ENCODE assay signal across 25 cellular contexts in genomic region chr16:57390635-57391307, GRCh38. TPM values are rescaled to one million over a fixed set of nuclear protein-coding genes. Genes with fewer than 3 reads are reported as not detected.
DNase-seq lines count a peak whose midpoint lies in the region; ATAC-seq and TF ChIP-seq lines count a peak whose summit lies in the region.
"Had no signal": no experiment of that assay in that cellular context is flagged by ENCODE, and none has a peak within 500 bp of the region (broad histone marks: within the 10 kb centered on the region; RNA-seq: fewer than 3 reads in every experiment).

No MANE protein-coding gene starts in this region.

- peaks cover 8 to 13% of the 10 kb centered on the region in 2 donors for H3K27me3 Mint-ChIP-seq in natural killer cell treated with Interleukin-12 subunit alpha and Interleukin-12 subunit beta and Interleukin-15 and Interleukin-18, amount 100 ng/mL, for 72 hours
- H3K27me3 Mint-ChIP-seq in natural killer cell (ENCODE audit: low read depth in 2 of 2) = no peaks in the 10 kb centered on the region

- peak; percentile 15 for DNase-seq in natural killer cell treated with Interleukin-12 subunit alpha and Interleukin-12 subunit beta and Interleukin-15 and Interleukin-18, amount 100 ng/mL, for 72 hours (ENCODE audit: low spot score)
- DNase-seq in natural killer cell = no peak
- peak; percentile 93 for DNase-seq in SK-MEL-5 (ENCODE audit: low read depth, low spot score)
- DNase-seq in left ventricle myocardium inferior = no peak
- no peak for DNase-seq in NCI-H146 (lab: John Stamatoyannopoulos, UW)
- no peak for DNase-seq in DMS153 treated with DMSO at 0.1 percent for 48 hours (lab: John Stamatoyannopoulos, UW; ENCODE audit: unreplicated experiment)
- no peak for DNase-seq in BE2C
- DNase-seq: Calu3; CD8-positive, alpha-beta T cell; DMS53; EL; GF-D8; IMR-90; NCI-H1105; NCI-H2081; NCI-H446; NCI-H526; PC-9; RPMI8226; SIG-M5 had no signal

- no peaks in the 10 kb centered on the region for H3K36me3 ChIP-seq in left ventricle myocardium inferior
- H3K36me3 ChIP-seq in BE2C = no peaks in the 10 kb centered on the region
- H3K36me3 ChIP-seq: BLaER1 treated with 17β-estradiol and CSF1 and Interleukin-3, amounts not matched to agents 10 nM and 100 nM had no signal

- no peaks in the 10 kb centered on the region for H3K36me3 Mint-ChIP-seq in natural killer cell treated with Interleukin-12 subunit alpha and Interleukin-12 subunit beta and Interleukin-15 and Interleukin-18, amount 100 ng/mL, for 72 hours
- no peaks in the 10 kb centered on the region for H3K36me3 Mint-ChIP-seq in natural killer cell
- H3K36me3 Mint-ChIP-seq: CD8-positive, alpha-beta T cell had no signal

- no peak overlapping the region for H3K4me3 Mint-ChIP-seq in natural killer cell treated with Interleukin-12 subunit alpha and Interleukin-12 subunit beta and Interleukin-15 and Interleukin-18, amount 100 ng/mL, for 72 hours
- H3K4me3 Mint-ChIP-seq in natural killer cell = no peak overlapping the region
- H3K4me3 Mint-ChIP-seq: CD8-positive, alpha-beta T cell had no signal

- H3K4me1 ChIP-seq in left ventricle myocardium inferior (peaks cover 49% of the 10 kb centered on the region), BE2C (no peaks in the 10 kb centered on the region; the same call in 1 of the 2 replicates)

- H3K27me3 ChIP-seq in left ventricle myocardium inferior (ENCODE audit: low read depth) (no peaks in the 10 kb centered on the region), BE2C (no peaks in the 10 kb centered on the region)
- H3K27me3 ChIP-seq: BLaER1 treated with 17β-estradiol and CSF1 and Interleukin-3, amounts not matched to agents 10 nM and 100 nM had no signal

- no peak overlapping the region for H3K4me3 ChIP-seq in left ventricle myocardium inferior
- H3K4me3 ChIP-seq in BE2C (ENCODE audit: low read depth, low read length) = no peak overlapping the region
- H3K4me3 ChIP-seq: BLaER1 treated with 17β-estradiol and CSF1 and Interleukin-3, amounts not matched to agents 10 nM and 100 nM; PC-9 had no signal

- no peak for TF ChIP-seq CTCF in natural killer cell (IDR thresholded peaks at IDR 0.05)
- TF ChIP-seq CTCF in left ventricle myocardium inferior (IDR thresholded peaks at IDR 0.05; ENCODE audit: borderline replicate concordance) = no peak
- TF ChIP-seq CTCF in BE2C (IDR thresholded peaks at IDR 0.05; ENCODE audit: low read depth, low read length) = no peak

- H3K27ac ChIP-seq in left ventricle myocardium inferior (replicated peaks) = peak overlapping the region; percentile 53
- H3K27ac ChIP-seq: BLaER1 treated with 17β-estradiol and CSF1 and Interleukin-3, amounts not matched to agents 10 nM and 100 nM; KMS-11; PC-9 had no signal

- H3K4me1 Mint-ChIP-seq in natural killer cell treated with Interleukin-12 subunit alpha and Interleukin-12 subunit beta and Interleukin-15 and Interleukin-18, amount 100 ng/mL, for 72 hours (ENCODE audit: low read depth in 2 of 2) = peaks cover 0 to 9% of the 10 kb centered on the region in 2 donors
- no peaks in the 10 kb centered on the region for H3K4me1 Mint-ChIP-seq in natural killer cell

- H3K9me3 ChIP-seq in left ventricle myocardium inferior (replicated peaks) (no peaks in the 10 kb centered on the region), BE2C (no peaks in the 10 kb centered on the region; the same call in 1 of the 2 replicates)

- no peak for ATAC-seq in natural killer cell treated with Interleukin-12 subunit alpha and Interleukin-12 subunit beta and Interleukin-15 and Interleukin-18, amount 100 ng/mL, for 72 hours
- no peak for ATAC-seq in natural killer cell
- ATAC-seq: CD8-positive, alpha-beta T cell; HCT116; SK-N-SH treated with all-trans-retinoic acid at 6 μM for 48 hours had no signal

- H3K9me3 Mint-ChIP-seq in natural killer cell treated with Interleukin-12 subunit alpha and Interleukin-12 subunit beta and Interleukin-15 and Interleukin-18, amount 100 ng/mL, for 72 hours = no peaks in the 10 kb centered on the region
- H3K9me3 Mint-ChIP-seq in natural killer cell = no peaks in the 10 kb centered on the region
- H3K9me3 Mint-ChIP-seq: CD8-positive, alpha-beta T cell had no signal

- intact Hi-C loops in natural killer cell (cut with micrococcal nuclease) (no loop called here), left ventricle myocardium inferior (cut with micrococcal nuclease) (no loop called here)

- in situ Hi-C loops in SK-MEL-5 (cut with HindIII; ENCODE audit: low pct_unique_long_range_greater_than_20kb, low sequenced_read_pairs) = no loop called here

- H3K27ac Mint-ChIP-seq in natural killer cell treated with Interleukin-12 subunit alpha and Interleukin-12 subunit beta and Interleukin-15 and Interleukin-18, amount 100 ng/mL, for 72 hours = no peak overlapping the region
- H3K27ac Mint-ChIP-seq in natural killer cell = no peak overlapping the region
- H3K27ac Mint-ChIP-seq: CD8-positive, alpha-beta T cell had no signal

RNA-seq across cellular contexts. Expression of gene CCL17, which starts 13.8 kb away (rescaled TPM):
- total RNA-seq in natural killer cell treated with Interleukin-12 subunit alpha and Interleukin-12 subunit beta and Interleukin-15 and Interleukin-18, amount 100 ng/mL, for 72 hours = 1 to 10 TPM in 1 of 2 donors, not detected in 1; 5.6 TPM
- total RNA-seq in natural killer cell = not detected
- total RNA-seq in SK-MEL-5 (2014; rRNA removed; shearing (Covaris generic)) = 1.8 and 2.1 TPM in 2 replicates
- 0.33 and 1.4 TPM in 2 replicates for polyA plus RNA-seq in SK-MEL-5 (2015; cell fraction: cytosol; rRNA removed)
- 1.6 TPM in 1 of 2 replicates, not detected in the other for polyA plus RNA-seq in SK-MEL-5 (2015; cell fraction: nucleus; rRNA removed)
- total RNA-seq in left ventricle myocardium inferior = not detected
- polyA plus RNA-seq in BE2C (2012; ENCODE audit: insufficient read depth, insufficient read length, low read depth) = not detected
- total RNA-seq: Calu3; CD8-positive, alpha-beta T cell; H1; IMR-90; PC-9 had no signal
- polyA plus RNA-seq: H1, IMR-90 had no signal

RNA-seq across cellular contexts. Expression of gene CX3CL1, which starts 18.5 kb away (rescaled TPM):
- not detected for total RNA-seq in natural killer cell treated with Interleukin-12 subunit alpha and Interleukin-12 subunit beta and Interleukin-15 and Interleukin-18, amount 100 ng/mL, for 72 hours
- total RNA-seq in natural killer cell = not detected
- 5.0 and 5.2 TPM in 2 replicates for total RNA-seq in SK-MEL-5 (2014; rRNA removed; shearing (Covaris generic))
- polyA plus RNA-seq in SK-MEL-5 (2015; cell fraction: cytosol; rRNA removed) = 10.8 and 11.3 TPM in 2 replicates
- polyA plus RNA-seq in SK-MEL-5 (2015; cell fraction: nucleus; rRNA removed) = 0.49 and 2.5 TPM in 2 replicates
- 11.7 TPM for total RNA-seq in left ventricle myocardium inferior
- polyA plus RNA-seq in BE2C (2012; ENCODE audit: insufficient read depth, insufficient read length, low read depth) = 49.0 TPM
- total RNA-seq: CD8-positive, alpha-beta T cell; PC-9 had no signal

RNA-seq across cellular contexts. Expression of gene CCL22, which starts 32.2 kb away (rescaled TPM):
- total RNA-seq in natural killer cell treated with Interleukin-12 subunit alpha and Interleukin-12 subunit beta and Interleukin-15 and Interleukin-18, amount 100 ng/mL, for 72 hours = 10 to 100 TPM in 1 of 2 donors, not detected in 1; 12.9 TPM
- total RNA-seq in natural killer cell (under 1 TPM in 1 of 3 donors, not detected in 2; 0.14 TPM), left ventricle myocardium inferior (not detected)
- total RNA-seq in SK-MEL-5 (2014; rRNA removed; shearing (Covaris generic)) = not detected in 2 replicates
- polyA plus RNA-seq in SK-MEL-5 (2015; cell fraction: cytosol; rRNA removed) = not detected in 2 replicates
- not detected in 2 replicates for polyA plus RNA-seq in SK-MEL-5 (2015; cell fraction: nucleus; rRNA removed)
- polyA plus RNA-seq in BE2C (2012; ENCODE audit: insufficient read depth, insufficient read length, low read depth) = 0.20 TPM
- total RNA-seq: CD8-positive, alpha-beta T cell; H1; IMR-90 had no signal
- polyA plus RNA-seq: H1, IMR-90 had no signal

RNA-seq across cellular contexts. Expression of gene CIAPIN1, which starts 56.4 kb away (rescaled TPM):
- total RNA-seq in natural killer cell treated with Interleukin-12 subunit alpha and Interleukin-12 subunit beta and Interleukin-15 and Interleukin-18, amount 100 ng/mL, for 72 hours = 10 to 100 TPM; 54.0 to 92.0 TPM
- 10 to 100 TPM; 41.1 to 48.8 (median 42.9) TPM for total RNA-seq in natural killer cell
- total RNA-seq in SK-MEL-5 (2014; rRNA removed; shearing (Covaris generic)) = 81.6 and 82.3 TPM in 2 replicates
- polyA plus RNA-seq in SK-MEL-5 (2015; cell fraction: cytosol; rRNA removed) = 47.2 and 63.0 TPM in 2 replicates
- 81.4 and 98.5 TPM in 2 replicates for polyA plus RNA-seq in SK-MEL-5 (2015; cell fraction: nucleus; rRNA removed)
- 43.2 TPM for total RNA-seq in left ventricle myocardium inferior
- polyA plus RNA-seq in BE2C (2012; ENCODE audit: insufficient read depth, insufficient read length, low read depth) = 168 TPM

RNA-seq across cellular contexts. Expression of gene COQ9, which starts 56.5 kb away (rescaled TPM):
- total RNA-seq in natural killer cell treated with Interleukin-12 subunit alpha and Interleukin-12 subunit beta and Interleukin-15 and Interleukin-18, amount 100 ng/mL, for 72 hours = 10 to 100 TPM; 34.2 to 42.9 TPM
- total RNA-seq in natural killer cell = 10 to 100 TPM; 16.9 to 30.2 (median 18.3) TPM
- total RNA-seq in SK-MEL-5 (2014; rRNA removed; shearing (Covaris generic)) = 67.7 and 70.7 TPM in 2 replicates
- 69.9 and 77.6 TPM in 2 replicates for polyA plus RNA-seq in SK-MEL-5 (2015; cell fraction: cytosol; rRNA removed)
- 186 and 198 TPM in 2 replicates for polyA plus RNA-seq in SK-MEL-5 (2015; cell fraction: nucleus; rRNA removed)
- 234 TPM for total RNA-seq in left ventricle myocardium inferior
- 183 TPM for polyA plus RNA-seq in BE2C (2012; ENCODE audit: insufficient read depth, insufficient read length, low read depth)

Comparison
In these comparisons a context has a peak if more than half of its experiments do, and no peak if none do; other contexts are left out.
1. DNase-seq: peak in natural killer cell treated with Interleukin-12 subunit alpha and Interleukin-12 subunit beta and Interleukin-15 and Interleukin-18, amount 100 ng/mL, for 72 hours (single experiment) and SK-MEL-5 (single experiment); none in natural killer cell (single experiment), left ventricle myocardium inferior (single experiment), NCI-H146 (single experiment), DMS153 treated with DMSO at 0.1 percent for 48 hours (single experiment) and BE2C (single experiment).